Comparison of ENCODE assay signal across 16 cellular contexts in the genomic region with DNA sequence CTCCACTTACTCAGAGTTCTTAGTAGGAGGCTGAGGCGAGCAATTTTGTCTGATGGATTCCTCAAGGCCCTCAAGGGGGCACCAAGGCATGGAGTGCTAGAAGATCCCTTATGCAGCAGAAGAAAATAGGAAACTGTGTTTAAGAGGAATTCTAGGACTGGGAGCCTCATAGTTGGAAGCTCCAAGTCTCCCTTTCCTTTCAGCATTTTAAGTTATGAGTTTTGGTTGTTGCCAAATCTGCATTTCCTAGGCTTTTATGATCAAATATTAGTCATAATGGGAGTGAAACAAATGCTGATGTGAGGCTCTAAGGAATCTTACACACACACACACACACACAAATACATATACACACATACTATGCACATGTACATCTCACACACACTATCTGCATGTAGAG.
"Had no signal": no experiment of that assay in that cellular context is flagged by ENCODE, and none has a peak within 500 bp of the region (broad histone marks: within the 10 kb centered on the region; RNA-seq: fewer than 3 reads in every experiment).

No MANE protein-coding gene starts in this region.

- H3K4me1 ChIP-seq: stomach, tibial artery, vagina had no signal

- H3K27me3 ChIP-seq: hepatocyte, ovary, stomach, tibial artery, vagina had no signal

- H3K36me3 ChIP-seq: ovary, stomach, tibial artery, vagina had no signal

- H3K4me3 Mint-ChIP-seq: activated CD4-positive, alpha-beta memory T cell treated with anti-CD3 and anti-CD28 coated beads, Interleukin-2, amount 10 ng/mL, durations not matched to agents 7 days and 5 days; activated CD4-positive, alpha-beta T cell treated with anti-CD3 and anti-CD28 coated beads for 36 hours; activated T-cell treated with anti-CD3 and anti-CD28 coated beads, Interleukin-2, amount 50 U/mL, for 72 hours; effector memory CD8-positive, alpha-beta T cell had no signal

- H2AFZ ChIP-seq: hepatocyte had no signal

- DNase-seq: activated CD4-positive, alpha-beta memory T cell treated with anti-CD3 and anti-CD28 coated beads, Interleukin-2, amount 10 ng/mL, durations not matched to agents 7 days and 5 days; activated CD4-positive, alpha-beta T cell treated with anti-CD3 and anti-CD28 coated beads for 36 hours; activated naive CD4-positive, alpha-beta T cell; activated T-cell treated with anti-CD3 and anti-CD28 coated beads, Interleukin-2, amount 50 U/mL, for 72 hours; caudate nucleus; effector memory CD8-positive, alpha-beta T cell; erythroblast; left ventricle myocardium superior; ovary; stimulated activated CD4-positive, alpha-beta T cell treated with anti-CD3 and anti-CD28 coated beads, Interleukin-4, amount 100 ng/mL, for 1 hour; stomach; tibial artery had no signal

- H3K4me3 ChIP-seq: hepatocyte, ovary, stomach, tibial artery, vagina had no signal

- H3K27ac Mint-ChIP-seq: activated CD4-positive, alpha-beta memory T cell treated with anti-CD3 and anti-CD28 coated beads, Interleukin-2, amount 10 ng/mL, durations not matched to agents 7 days and 5 days; activated CD4-positive, alpha-beta T cell treated with anti-CD3 and anti-CD28 coated beads for 36 hours; activated T-cell treated with anti-CD3 and anti-CD28 coated beads, Interleukin-2, amount 50 U/mL, for 72 hours; effector memory CD8-positive, alpha-beta T cell had no signal

- H3K9me3 ChIP-seq: ovary, stomach, tibial artery, vagina had no signal

- FAIRE-seq: astrocyte, frontal cortex had no signal

- H3K27ac ChIP-seq: hepatocyte, ovary, stomach, tibial artery, vagina had no signal

- H3K4me2 ChIP-seq: hepatocyte had no signal

- H3K4me1 Mint-ChIP-seq: activated CD4-positive, alpha-beta memory T cell treated with anti-CD3 and anti-CD28 coated beads, Interleukin-2, amount 10 ng/mL, durations not matched to agents 7 days and 5 days; activated CD4-positive, alpha-beta T cell treated with anti-CD3 and anti-CD28 coated beads for 36 hours had no signal

- H3K79me2 ChIP-seq: hepatocyte had no signal

- H3K9me3 Mint-ChIP-seq: activated CD4-positive, alpha-beta memory T cell treated with anti-CD3 and anti-CD28 coated beads, Interleukin-2, amount 10 ng/mL, durations not matched to agents 7 days and 5 days; effector memory CD8-positive, alpha-beta T cell had no signal

- ATAC-seq: activated CD4-positive, alpha-beta T cell treated with anti-CD3 and anti-CD28 coated beads for 36 hours; activated T-cell treated with anti-CD3 and anti-CD28 coated beads, Interleukin-2, amount 50 U/mL, for 72 hours; effector memory CD8-positive, alpha-beta T cell; left ventricle myocardium superior had no signal
